Comparison of ENCODE assay signal across 8 cellular contexts in genomic region chrX:49001521-49002090, GRCh38. TPM values are rescaled to one million over a fixed set of nuclear protein-coding genes. Genes with fewer than 3 reads are reported as not detected.
A peak's percentile ranks its signal among the peaks of the same experiment; 100 is the strongest.
DNase-seq lines count a peak whose midpoint lies in the region; ATAC-seq, FAIRE-seq and TF ChIP-seq lines count a peak whose summit lies in the region.

No MANE protein-coding gene starts in this region.

- H4K20me1 ChIP-seq in GM12878 (ENCODE audit: control insufficient read depth, insufficient read depth), result no peaks in the 10 kb centered on the region; the same call in 1 of the 2 replicates

- DNase-seq in CMK (ENCODE audit: low read depth) (peak; percentile 51), T follicular helper cell (ENCODE audit: low read depth) (peak; percentile 47), GM12878 (ENCODE audit: low read depth, low spot score) (peak; percentile 12), iPS DF 19.7 (ENCODE audit: low read depth, low spot score) (peak; percentile 54), small intestine (peak; percentile 9), GM19240 (ENCODE audit: insufficient read length, low spot score) (no peak)

- no peak for TF ChIP-seq CTCF in GM12878 (IDR thresholded peaks at IDR 0.05 in 2 of 3, conservative IDR thresholded peaks at IDR 0.05 in 1 of 3; ENCODE audit: control insufficient read depth in 2 of 3, extremely low read depth in 1 of 3, insufficient read depth in 1 of 3, low read depth in 3 of 3, low read length in 3 of 3)

- no peak for TF ChIP-seq EP300 in GM12878 (IDR thresholded peaks at IDR 0.05; ENCODE audit: borderline replicate concordance in 1 of 2, control insufficient read depth in 1 of 2, low read depth in 2 of 2, low read length in 2 of 2)

- no peak for TF ChIP-seq RAD21 in GM12878 (IDR thresholded peaks at IDR 0.05; ENCODE audit: insufficient read depth, low read depth, low read length)

- H3K4me2 ChIP-seq in GM12878 (ENCODE audit: control insufficient read depth, insufficient read depth), result peak overlapping the region; percentile 49

- POLR2A ChIA-PET in GM12878 (lab: Charles Lee), result interaction anchor here (0.9 to 2.1 kb wide), 7 partner anchors 11 to 201 kb away, joined by 3 to 19 read pairs (median 5); partner anchors contain the start of genes HDAC6, PQBP1, TFE3 and TIMM17B

- H3K9ac ChIP-seq in HUES48 (ENCODE audit: low read depth, low read length), result peak overlapping the region; percentile 90
- H3K9ac ChIP-seq in GM12878 (ENCODE audit: control insufficient read depth, insufficient read depth, low read length), result peak overlapping the region; percentile 85

- CTCF ChIA-PET in GM12878 (lab: Yijun Ruan, JAX), result interaction anchor here (0.7 to 1.3 kb wide), 4 partner anchors 40 to 189 kb away, joined by 3 to 6 read pairs (median 3); no protein-coding TSS in a partner anchor

- H3K36me3 ChIP-seq in HUES48 (ENCODE audit: control insufficient read depth, insufficient read depth, low read length) (peaks cover 29% of the 10 kb centered on the region), GM12878 (ENCODE audit: control insufficient read depth in 2 of 2, insufficient read depth in 2 of 2, low read length in 1 of 2) (peaks cover 0 to 8% of the 10 kb centered on the region in 2 experiments; a peak in 3 of 4 replicates), small intestine (ENCODE audit: control insufficient read depth in 2 of 2, insufficient read depth in 2 of 2, low read length in 2 of 2) (no peaks in the 10 kb centered on the region)

- H3K9me3 ChIP-seq in HUES48 (ENCODE audit: control insufficient read depth, insufficient read depth, low read length) (peaks cover 22% of the 10 kb centered on the region; the same call in 1 of the 2 replicates), GM12878 (replicated peaks; ENCODE audit: control insufficient read depth, insufficient read depth, low read length) (no peaks in the 10 kb centered on the region), small intestine (ENCODE audit: control insufficient read depth, low read depth) (no peaks in the 10 kb centered on the region)

- no peaks in the 10 kb centered on the region for H3K4me1 ChIP-seq in HUES48 (ENCODE audit: control insufficient read depth, insufficient read depth, low read length)
- no peaks in the 10 kb centered on the region; the same call in none of the 2 replicates for H3K4me1 ChIP-seq in GM12878 (ENCODE audit: control insufficient read depth, insufficient read depth, low read length)
- H3K4me1 ChIP-seq in small intestine (ENCODE audit: control insufficient read depth in 2 of 2, insufficient read depth in 1 of 2, low read depth in 1 of 2, low read length in 1 of 2), result peaks cover 0 to 4% of the 10 kb centered on the region in 2 donors

- H3K79me2 ChIP-seq in GM12878 (ENCODE audit: control insufficient read depth, insufficient read depth, low read length), result peaks cover 15% of the 10 kb centered on the region

- RAD21 ChIA-PET in GM12878 (lab: Charles Lee; ENCODE audit: unreplicated experiment), result interaction anchor here (0.7 to 1.4 kb wide), 4 partner anchors 29 to 270 kb away, joined by 3 to 9 read pairs (median 4); no protein-coding TSS in a partner anchor

- ATAC-seq in GM21360 (IDR thresholded peaks at IDR 0.05; ENCODE audit: unreplicated experiment), result peak; percentile 18
- peak; percentile 80 for ATAC-seq in GM12878

- peak overlapping the region; percentile 82 for H3K4me3 ChIP-seq in HUES48 (ENCODE audit: low read depth, low read length)
- peak overlapping the region; percentile 62 for H3K4me3 ChIP-seq in GM12878
- peak overlapping the region; percentile 48 to 67 for H3K4me3 ChIP-seq in small intestine (ENCODE audit: low read depth in 1 of 2, low read length in 2 of 2)

- in situ Hi-C loops in GM12878 (cut with MboI), result no loop called here

- H3K27me3 ChIP-seq in HUES48 (ENCODE audit: control insufficient read depth, insufficient read depth, low read length) (no peaks in the 10 kb centered on the region), GM12878 (replicated peaks in 1 of 2; ENCODE audit: control insufficient read depth in 2 of 2, insufficient read depth in 2 of 2, low read length in 1 of 2) (no peaks in the 10 kb centered on the region), small intestine (ENCODE audit: control insufficient read depth in 2 of 2, insufficient read depth in 2 of 2, low read length in 2 of 2) (no peaks in the 10 kb centered on the region)

- FAIRE-seq in GM12878 (lab: Jason Lieb, UNC), result no peak
- FAIRE-seq in small intestine (lab: Jason Lieb, UNC), result no peak

- intact Hi-C loops in GM12878 (cut with micrococcal nuclease; ENCODE audit: unreplicated experiment), result loop anchor here (2.0 to 5.0 kb wide), 2 partner anchors 41 to 43 kb away; partner anchors contain the start of gene TFE3

- H3K27ac ChIP-seq in HUES48 (ENCODE audit: low read depth, low read length), result peak overlapping the region; percentile 91
- H3K27ac ChIP-seq in GM12878 (ENCODE audit: control insufficient read depth, insufficient read depth), result peak overlapping the region; percentile 87
- H3K27ac ChIP-seq in small intestine (ENCODE audit: low read depth in 1 of 2, low read length in 1 of 2), result peak overlapping the region in 1 of 2 donors; percentile 99

- SMC1A ChIA-PET in GM12878 (lab: Charles Lee; ENCODE audit: uncharacterized antibody, unreplicated experiment), result interaction anchor here (1.1 to 1.8 kb wide), 2 partner anchors 40 to 42 kb away, joined by 3 to 7 read pairs; no protein-coding TSS in a partner anchor

- WGBS in GM12878 (ENCODE audit: insufficient coverage, insufficient replicate concordance, low lambda C conversion rate, missing lambda C conversion rate), result 31% methylated on average over 17 of the region's 17 CpGs
- 2 to 39% (median 3%) methylated on average over 16 to 17 of the region's 17 CpGs for WGBS in small intestine, 3 donors

- peak overlapping the region; percentile 93 for H2AFZ ChIP-seq in GM12878 (ENCODE audit: control insufficient read depth, low read depth, low read length)

- BruUV-seq in GM12878 (replicated peaks; lab: Mats Ljungman, UMichigan), result TSS peak; percentile 69

- no peak for TF ChIP-seq POLR2A in GM12878 (IDR thresholded peaks at IDR 0.05; ENCODE audit: low read depth, low read length)

RNA-seq across cellular contexts. Expression of gene GRIPAP1, which starts 0.5 kb away (rescaled TPM):
- total RNA-seq in GM12878 (2013; cell fraction: nucleolus; rRNA removed), result 49.1 and 53.3 TPM in 2 replicates
- total RNA-seq in GM12878 (2014; rRNA removed), result 17.2 and 17.5 TPM in 2 replicates
- total RNA-seq in GM12878 (2014; rRNA removed; fragmentation: Illumina TruSeq; extraction: Trizol), result 21.5 and 21.6 TPM in 2 replicates
- 37.7 and 44.7 TPM in 2 replicates for total RNA-seq in GM12878 (2021)
- 28.8 TPM for polyA plus RNA-seq in GM12878 (2011; ENCODE audit: low read depth)
- 37.6 and 40.7 TPM in 2 replicates for polyA plus RNA-seq in GM12878 (2011; rRNA removed)
- 29.1 and 32.9 TPM in 2 replicates for polyA plus RNA-seq in GM12878 (2011; cell fraction: cytosol; rRNA removed)
- polyA plus RNA-seq in GM12878 (2011; cell fraction: nucleus; rRNA removed), result 111 and 130 TPM in 2 replicates
- 39.8 and 54.3 TPM in 2 replicates for polyA plus RNA-seq in GM12878 (2012)
- 25.7 and 29.6 TPM in 2 replicates for polyA plus RNA-seq in GM12878 (2014; fragmentation: Illumina TruSeq; extraction: Trizol)
- 1 to 10 TPM; 4.2 to 4.9 TPM for polyA plus RNA-seq in GM12878 (2014; fragmentation: Nextera tagmentation; extraction: Ambion mirVana)
- polyA plus RNA-seq in GM12878 (2014; rRNA removed), result 35.2 TPM in 2 replicates
- polyA plus RNA-seq in GM12878 (2016; fragmentation: Nextera tagmentation; extraction: Ambion mirVana), result 10 to 100 TPM; 24.9 to 26.7 TPM
- polyA minus RNA-seq in GM12878 (2011; rRNA and poly(A)+ RNA removed), result 25.2 and 28.9 TPM in 2 replicates
- 8.0 and 11.7 TPM in 2 replicates for polyA minus RNA-seq in GM12878 (2011; cell fraction: cytosol; rRNA and poly(A)+ RNA removed)
- polyA minus RNA-seq in GM12878 (2011; cell fraction: nucleus; rRNA and poly(A)+ RNA removed), result 19.5 and 29.8 TPM in 2 replicates
- polyA plus RNA-seq in small intestine, result 10 to 100 TPM; 18.1 to 26.7 (median 26.4) TPM

RNA-seq across cellular contexts. Expression of gene KCND1, which starts 30.0 kb away (rescaled TPM):
- total RNA-seq in GM12878 (2013; cell fraction: nucleolus; rRNA removed), result 5.5 and 6.0 TPM in 2 replicates
- total RNA-seq in GM12878 (2014; rRNA removed) (0.16 and 0.34 TPM in 2 replicates), GM12878 (2014; rRNA removed; fragmentation: Illumina TruSeq; extraction: Trizol) (0.09 and 0.18 TPM in 2 replicates), GM12878 (2021) (0.61 and 0.97 TPM in 2 replicates)
- polyA plus RNA-seq in GM12878 (2011; ENCODE audit: low read depth), result 1.1 TPM
- polyA plus RNA-seq in GM12878 (2011; rRNA removed) (0.58 and 0.73 TPM in 2 replicates), GM12878 (2014; fragmentation: Illumina TruSeq; extraction: Trizol) (0.51 and 0.65 TPM in 2 replicates), GM12878 (2014; fragmentation: Nextera tagmentation; extraction: Ambion mirVana) (under 1 TPM; 0.02 to 0.11 TPM), GM12878 (2014; rRNA removed) (1.0 and 1.2 TPM in 2 replicates), GM12878 (2016; fragmentation: Nextera tagmentation; extraction: Ambion mirVana) (under 1 TPM; 0.32 to 0.44 TPM), small intestine (1 to 10 TPM in 1 of 3 donors, under 1 TPM in 2; 0.27 to 1.1 (median 0.45) TPM)
- 0.90 and 0.95 TPM in 2 replicates for polyA plus RNA-seq in GM12878 (2011; cell fraction: cytosol; rRNA removed)
- polyA plus RNA-seq in GM12878 (2011; cell fraction: nucleus; rRNA removed), result 15.2 and 16.4 TPM in 2 replicates
- 1.7 and 1.8 TPM in 2 replicates for polyA plus RNA-seq in GM12878 (2012)
- 0.44 and 0.57 TPM in 2 replicates for polyA minus RNA-seq in GM12878 (2011; rRNA and poly(A)+ RNA removed)
- 0.40 TPM in 1 of 2 replicates, not detected in the other for polyA minus RNA-seq in GM12878 (2011; cell fraction: cytosol; rRNA and poly(A)+ RNA removed)
- 0.73 and 1.6 TPM in 2 replicates for polyA minus RNA-seq in GM12878 (2011; cell fraction: nucleus; rRNA and poly(A)+ RNA removed)

RNA-seq across cellular contexts. Expression of gene TFE3, which starts 41.6 kb away (rescaled TPM):
- 22.2 and 22.9 TPM in 2 replicates for total RNA-seq in GM12878 (2013; cell fraction: nucleolus; rRNA removed)
- total RNA-seq in GM12878 (2014; rRNA removed) (16.8 and 17.9 TPM in 2 replicates), GM12878 (2014; rRNA removed; fragmentation: Illumina TruSeq; extraction: Trizol) (9.2 and 10.3 TPM in 2 replicates), GM12878 (2021) (16.7 and 18.0 TPM in 2 replicates)
- polyA plus RNA-seq in GM12878 (2011; ENCODE audit: low read depth), result 7.9 TPM
- polyA plus RNA-seq in GM12878 (2011; rRNA removed) (5.3 and 8.2 TPM in 2 replicates), GM12878 (2014; fragmentation: Illumina TruSeq; extraction: Trizol) (11.4 and 16.1 TPM in 2 replicates), GM12878 (2014; fragmentation: Nextera tagmentation; extraction: Ambion mirVana) (1 to 10 TPM; 3.5 TPM), GM12878 (2014; rRNA removed) (19.5 and 20.4 TPM in 2 replicates), GM12878 (2016; fragmentation: Nextera tagmentation; extraction: Ambion mirVana) (10 to 100 TPM; 10.6 to 12.5 TPM), small intestine (10 to 100 TPM; 23.3 to 23.8 (median 23.5) TPM)
- polyA plus RNA-seq in GM12878 (2011; cell fraction: cytosol; rRNA removed), result 13.1 and 15.0 TPM in 2 replicates
- polyA plus RNA-seq in GM12878 (2011; cell fraction: nucleus; rRNA removed), result 9.9 and 16.2 TPM in 2 replicates
- 21.7 and 21.9 TPM in 2 replicates for polyA plus RNA-seq in GM12878 (2012)
- polyA minus RNA-seq in GM12878 (2011; rRNA and poly(A)+ RNA removed), result 14.9 and 19.3 TPM in 2 replicates
- polyA minus RNA-seq in GM12878 (2011; cell fraction: cytosol; rRNA and poly(A)+ RNA removed), result 8.5 and 9.1 TPM in 2 replicates
- 7.3 and 12.6 TPM in 2 replicates for polyA minus RNA-seq in GM12878 (2011; cell fraction: nucleus; rRNA and poly(A)+ RNA removed)

RNA-seq across cellular contexts. Expression of gene OTUD5, which starts 44.2 kb away (rescaled TPM):
- 39.3 and 46.8 TPM in 2 replicates for total RNA-seq in GM12878 (2013; cell fraction: nucleolus; rRNA removed)
- 22.2 and 23.7 TPM in 2 replicates for total RNA-seq in GM12878 (2014; rRNA removed)
- total RNA-seq in GM12878 (2014; rRNA removed; fragmentation: Illumina TruSeq; extraction: Trizol), result 19.8 and 20.3 TPM in 2 replicates
- total RNA-seq in GM12878 (2021), result 39.1 and 39.9 TPM in 2 replicates
- polyA plus RNA-seq in GM12878 (2011; ENCODE audit: low read depth), result 26.3 TPM
- polyA plus RNA-seq in GM12878 (2011; rRNA removed), result 38.7 and 50.3 TPM in 2 replicates
- 41.0 and 43.4 TPM in 2 replicates for polyA plus RNA-seq in GM12878 (2011; cell fraction: cytosol; rRNA removed)
- 122 and 147 TPM in 2 replicates for polyA plus RNA-seq in GM12878 (2011; cell fraction: nucleus; rRNA removed)
- 46.9 and 63.6 TPM in 2 replicates for polyA plus RNA-seq in GM12878 (2012)
- 29.5 and 36.4 TPM in 2 replicates for polyA plus RNA-seq in GM12878 (2014; fragmentation: Illumina TruSeq; extraction: Trizol)
- polyA plus RNA-seq in GM12878 (2014; fragmentation: Nextera tagmentation; extraction: Ambion mirVana), result 1 to 10 TPM; 2.0 to 4.6 TPM
- polyA plus RNA-seq in GM12878 (2014; rRNA removed), result 39.7 and 44.0 TPM in 2 replicates
- 10 to 100 TPM; 11.2 to 21.6 TPM for polyA plus RNA-seq in GM12878 (2016; fragmentation: Nextera tagmentation; extraction: Ambion mirVana)
- polyA minus RNA-seq in GM12878 (2011; rRNA and poly(A)+ RNA removed), result 34.6 and 56.6 TPM in 2 replicates
- 23.0 and 36.1 TPM in 2 replicates for polyA minus RNA-seq in GM12878 (2011; cell fraction: cytosol; rRNA and poly(A)+ RNA removed)
- 13.5 and 17.4 TPM in 2 replicates for polyA minus RNA-seq in GM12878 (2011; cell fraction: nucleus; rRNA and poly(A)+ RNA removed)
- polyA plus RNA-seq in small intestine, result 10 to 100 TPM; 28.3 to 57.5 (median 37.0) TPM

RNA-seq across cellular contexts. Expression of gene CCDC120, which starts 57.2 kb away (rescaled TPM):
- total RNA-seq in GM12878 (2013; cell fraction: nucleolus; rRNA removed), result 0.15 and 0.77 TPM in 2 replicates
- 0.56 and 0.65 TPM in 2 replicates for total RNA-seq in GM12878 (2014; rRNA removed)
- 0.41 and 0.45 TPM in 2 replicates for total RNA-seq in GM12878 (2014; rRNA removed; fragmentation: Illumina TruSeq; extraction: Trizol)
- 3.7 and 4.1 TPM in 2 replicates for total RNA-seq in GM12878 (2021)
- polyA plus RNA-seq in GM12878 (2011; ENCODE audit: low read depth), result 2.2 TPM
- polyA plus RNA-seq in GM12878 (2011; rRNA removed), result 0.03 and 0.11 TPM in 2 replicates
- 0.07 and 0.13 TPM in 2 replicates for polyA plus RNA-seq in GM12878 (2011; cell fraction: cytosol; rRNA removed)
- 0.30 and 0.38 TPM in 2 replicates for polyA plus RNA-seq in GM12878 (2011; cell fraction: nucleus; rRNA removed)
- 2.8 and 4.3 TPM in 2 replicates for polyA plus RNA-seq in GM12878 (2012)
- polyA plus RNA-seq in GM12878 (2014; fragmentation: Illumina TruSeq; extraction: Trizol), result 1.4 and 2.1 TPM in 2 replicates
- polyA plus RNA-seq in GM12878 (2014; fragmentation: Nextera tagmentation; extraction: Ambion mirVana), result under 1 TPM; 0.18 to 0.27 TPM
- polyA plus RNA-seq in GM12878 (2014; rRNA removed), result 2.5 and 3.2 TPM in 2 replicates
- polyA plus RNA-seq in GM12878 (2016; fragmentation: Nextera tagmentation; extraction: Ambion mirVana), result 1 to 10 TPM in 1 of 2 experiments, under 1 TPM in 1; 0.95 to 1.2 TPM
- not detected in 2 replicates for polyA minus RNA-seq in GM12878 (2011; rRNA and poly(A)+ RNA removed)
- not detected in 2 replicates for polyA minus RNA-seq in GM12878 (2011; cell fraction: cytosol; rRNA and poly(A)+ RNA removed)
- 0.29 TPM in 1 of 2 replicates, not detected in the other for polyA minus RNA-seq in GM12878 (2011; cell fraction: nucleus; rRNA and poly(A)+ RNA removed)
- 10 to 100 TPM in 2 of 3 donors, 1 to 10 TPM in 1; 5.7 to 15.7 (median 13.2) TPM for polyA plus RNA-seq in small intestine
